ENCODE assay signal across 17 cellular contexts in the genomic region with DNA sequence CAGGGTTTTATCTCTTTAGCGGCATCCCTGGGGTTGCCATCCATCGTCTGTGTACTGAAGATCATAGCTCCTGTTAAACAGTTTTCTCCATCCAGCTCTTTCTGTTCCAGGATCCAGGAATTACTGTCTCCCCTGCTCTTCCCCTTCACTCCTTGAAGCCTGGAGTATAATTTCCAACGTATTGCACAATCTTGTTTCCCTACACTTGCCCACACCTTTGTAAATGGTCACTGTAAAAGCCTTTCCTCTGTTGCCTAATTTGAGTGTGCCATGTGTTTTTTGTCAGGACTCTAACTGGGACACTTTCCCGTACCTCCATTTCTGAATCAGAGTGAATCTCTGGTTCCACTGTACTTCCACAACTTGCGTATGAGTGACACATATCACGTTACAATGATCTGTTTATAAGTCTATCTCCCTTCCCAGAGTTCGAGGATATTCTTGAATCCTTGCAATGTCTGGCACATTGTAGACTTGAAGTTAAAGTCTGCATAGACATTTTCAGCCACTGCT.
A peak's percentile ranks its signal among the peaks of the same experiment; 100 is the strongest.
DNase-seq lines count a peak whose midpoint lies in the region; ATAC-seq, FAIRE-seq and TF ChIP-seq lines count a peak whose summit lies in the region.
"Had no signal": no experiment of that assay in that cellular context is flagged by ENCODE, and none has a peak within 500 bp of the region (broad histone marks: within the 10 kb centered on the region; RNA-seq: fewer than 3 reads in every experiment).

No MANE protein-coding gene starts in this region.

- H3K4me3 Mint-ChIP-seq in neural progenitor cell: no peak overlapping the region
- H3K4me3 Mint-ChIP-seq: CD4-positive, alpha-beta memory T cell; H9 had no signal

- H3K9ac ChIP-seq in neural progenitor cell: no peak overlapping the region
- H3K9ac ChIP-seq: GM23248 had no signal

- H3K9me2 ChIP-seq in PC-9 (ENCODE audit: insufficient read depth): no peaks in the 10 kb centered on the region

- H3K4me1 Mint-ChIP-seq in neural progenitor cell: peaks cover 37% of the 10 kb centered on the region
- H3K4me1 Mint-ChIP-seq: CD4-positive, alpha-beta memory T cell had no signal

- H3K27ac ChIP-seq in PC-9 (no peak overlapping the region), neural progenitor cell (no peak overlapping the region)
- H3K27ac ChIP-seq: A549, C4-2B, GM23248 had no signal

- no peaks in the 10 kb centered on the region for H3K9me3 ChIP-seq in PC-9 (ENCODE audit: insufficient read depth, low read depth)
- H3K9me3 ChIP-seq in neural progenitor cell (ENCODE audit: low read depth): no peaks in the 10 kb centered on the region
- H3K9me3 ChIP-seq: A549, BE2C had no signal

- no peaks in the 10 kb centered on the region for H3F3A ChIP-seq in PC-9 (ENCODE audit: insufficient read depth, low read depth)
- H3F3A ChIP-seq in neural progenitor cell (ENCODE audit: low read depth): no peaks in the 10 kb centered on the region

- intact Hi-C loops in PC-9 (cut with micrococcal nuclease; ENCODE audit: unreplicated experiment): no loop called here

- no peaks in the 10 kb centered on the region for H3K36me3 Mint-ChIP-seq in neural progenitor cell
- H3K36me3 Mint-ChIP-seq: CD4-positive, alpha-beta memory T cell had no signal

- H3K79me2 ChIP-seq in PC-9 (ENCODE audit: low read depth): no peaks in the 10 kb centered on the region
- H3K79me2 ChIP-seq in neural progenitor cell (ENCODE audit: low read depth): no peaks in the 10 kb centered on the region

- POLR2A ChIA-PET in PC-9 (lab: Charles Lee; ENCODE audit: unreplicated experiment): no interaction called here

- CTCF ChIA-PET in PC-9 (lab: Charles Lee): no interaction called here

- FAIRE-seq in H54 (lab: Jason Lieb, UNC): peak; percentile 6
- FAIRE-seq: A549, HTR-8/SVneo had no signal

- TF ChIP-seq CTCF in PC-9 (conservative IDR thresholded peaks at IDR 0.05) (no peak), neural progenitor cell (IDR thresholded peaks at IDR 0.05) (no peak)

- no peak for DNase-seq in H54 (ENCODE audit: insufficient read length, low spot score)
- DNase-seq in PC-9: no peak
- no peak for DNase-seq in neural progenitor cell (ENCODE audit: low spot score)
- DNase-seq in amniotic stem cell (lab: John Stamatoyannopoulos, UW): no peak
- DNase-seq: BE2C; CD4-positive, alpha-beta memory T cell; COR-L47; DMS53; GF-D8; GM23248; H9; KBM-7 had no signal

- peaks cover 3% of the 10 kb centered on the region for H3K27me3 Mint-ChIP-seq in neural progenitor cell (ENCODE audit: insufficient read depth, low read depth)

- ATAC-seq in GM19467 (IDR thresholded peaks at IDR 0.05; ENCODE audit: unreplicated experiment): no peak
- no peak for ATAC-seq in HG03108 (IDR thresholded peaks at IDR 0.05; ENCODE audit: unreplicated experiment)
- ATAC-seq: A549 had no signal

- no peaks in the 10 kb centered on the region for H4K20me1 ChIP-seq in PC-9 (ENCODE audit: insufficient read depth)
- no peaks in the 10 kb centered on the region for H4K20me1 ChIP-seq in neural progenitor cell (ENCODE audit: low read depth)

- H2AFZ ChIP-seq in PC-9: 0 out of 2 replicates have a peak overlapping the region, but pooled peaks have one; percentile 23
- H2AFZ ChIP-seq in neural progenitor cell (replicated peaks): no peak overlapping the region
- H2AFZ ChIP-seq: GM23248 had no signal

- TF ChIP-seq POLR2A in H54 (IDR thresholded peaks at IDR 0.05; ENCODE audit: low read depth, low read length): no peak

- H3K36me3 ChIP-seq in PC-9 (ENCODE audit: low read depth) (no peaks in the 10 kb centered on the region), neural progenitor cell (no peaks in the 10 kb centered on the region)
- H3K36me3 ChIP-seq: BE2C had no signal

- no peaks in the 10 kb centered on the region for H3K9me3 Mint-ChIP-seq in neural progenitor cell
- H3K9me3 Mint-ChIP-seq: CD4-positive, alpha-beta memory T cell; H9 had no signal

- H3K4me1 ChIP-seq in PC-9 (replicated peaks; ENCODE audit: insufficient read depth) (no peaks in the 10 kb centered on the region), neural progenitor cell (peaks cover 6% of the 10 kb centered on the region)

- peak overlapping the region; percentile 55 for H3K27ac Mint-ChIP-seq in neural progenitor cell
- H3K27ac Mint-ChIP-seq: CD4-positive, alpha-beta memory T cell; H9 had no signal

- no TSS peak for BruUV-seq in PC-9 (replicated peaks; lab: Mats Ljungman, UMichigan)

- H3K4me3 ChIP-seq in PC-9 (no peak overlapping the region), neural progenitor cell (no peak overlapping the region)
- H3K4me3 ChIP-seq: A549, GM23248 had no signal

- H3K27me3 ChIP-seq in PC-9 (ENCODE audit: insufficient read depth, low read depth) (no peaks in the 10 kb centered on the region), neural progenitor cell (no peaks in the 10 kb centered on the region)
- H3K27me3 ChIP-seq: BE2C had no signal

- H3K4me2 ChIP-seq in PC-9: no peak overlapping the region
- no peak overlapping the region for H3K4me2 ChIP-seq in neural progenitor cell
- H3K4me2 ChIP-seq: A549 had no signal
